In genomic region chr7:100570954-100571828, GRCh38 we compare ENCODE assay signal across 1 cellular context.
TF ChIP-seq lines count a peak whose summit lies in the region.

No MANE protein-coding gene starts in this region.

TF ChIP-seq in HEK293, 187 proteins besides CTCF, POLR2A, EP300 and RAD21 (continued from another document):
- TF ChIP-seq PATZ1 (tag by site-specific recombination; IDR thresholded peaks at IDR 0.05) (peak; percentile 77), ZNF692 (tag by site-specific recombination; IDR thresholded peaks at IDR 0.05) (no peak), ZSCAN30 (tag by site-specific recombination; IDR thresholded peaks at IDR 0.05) (no peak), ZNF174 (tag by site-specific recombination; IDR thresholded peaks at IDR 0.05) (no peak), ZNF600 (tag by site-specific recombination; IDR thresholded peaks at IDR 0.05) (peak; percentile 54; the same call in 1 of the 2 replicates), ZNF629 (tag by site-specific recombination; IDR thresholded peaks at IDR 0.05) (peak; percentile 88), ZNF239 (tag by site-specific recombination; IDR thresholded peaks at IDR 0.05) (no peak), ZBTB48 (tag by site-specific recombination; IDR thresholded peaks at IDR 0.05) (peak; percentile 92), PRDM6 (tag by site-specific recombination; IDR thresholded peaks at IDR 0.05) (no peak), ZNF155 (tag by site-specific recombination; IDR thresholded peaks at IDR 0.05) (no peak), GLIS2 (tag by site-specific recombination; IDR thresholded peaks at IDR 0.05) (peak; percentile 81), ZBTB21 (tag by site-specific recombination; IDR thresholded peaks at IDR 0.05) (peak; percentile 45), ZNF394 (tag by site-specific recombination; IDR thresholded peaks at IDR 0.05; ENCODE audit: borderline replicate concordance) (no peak), ZNF488 (tag by site-specific recombination; IDR thresholded peaks at IDR 0.05) (no peak), GLIS1 (tag by site-specific recombination; IDR thresholded peaks at IDR 0.05) (peak; percentile 70), ZBTB10 (tag by site-specific recombination; IDR thresholded peaks at IDR 0.05) (peak; percentile 61; the same call in 1 of the 2 replicates), ZBTB17 (tag by site-specific recombination; IDR thresholded peaks at IDR 0.05) (peak; percentile 52), PRDM10 (tag by site-specific recombination; IDR thresholded peaks at IDR 0.05) (peak; percentile 66), YY1 (tag by site-specific recombination; IDR thresholded peaks at IDR 0.05) (no peak), ZFHX2 (tag by site-specific recombination; conservative IDR thresholded peaks at IDR 0.05) (peak; percentile 91), ZNF555 (tag by site-specific recombination; conservative IDR thresholded peaks at IDR 0.05) (no peak), ZIC2 (tag by site-specific recombination; IDR thresholded peaks at IDR 0.05) (peak; percentile 48), ZFP69B (tag by site-specific recombination; IDR thresholded peaks at IDR 0.05) (peak; percentile 49; the same call in 1 of the 2 replicates), KLF1 (tag by site-specific recombination; IDR thresholded peaks at IDR 0.05) (peak; percentile 52), IKZF3 (tag by site-specific recombination; IDR thresholded peaks at IDR 0.05) (peak; percentile 42; the same call in 1 of the 2 replicates), SP3 (tag by site-specific recombination; IDR thresholded peaks at IDR 0.05) (peak; percentile 57), ZNF660 (tag by site-specific recombination; IDR thresholded peaks at IDR 0.05) (no peak), SETDB1 (IDR thresholded peaks at IDR 0.05; ENCODE audit: insufficient read length, low read length) (no peak), ZNF341 (tag by site-specific recombination; IDR thresholded peaks at IDR 0.05; ENCODE audit: low read depth) (peak; percentile 73), ZNF366 (tag by site-specific recombination; conservative IDR thresholded peaks at IDR 0.05) (peak; percentile 34), SP2 (tag by site-specific recombination; IDR thresholded peaks at IDR 0.05) (peak; percentile 52)
